Comparison of ENCODE assay signal across 16 cellular contexts in the genomic region with DNA sequence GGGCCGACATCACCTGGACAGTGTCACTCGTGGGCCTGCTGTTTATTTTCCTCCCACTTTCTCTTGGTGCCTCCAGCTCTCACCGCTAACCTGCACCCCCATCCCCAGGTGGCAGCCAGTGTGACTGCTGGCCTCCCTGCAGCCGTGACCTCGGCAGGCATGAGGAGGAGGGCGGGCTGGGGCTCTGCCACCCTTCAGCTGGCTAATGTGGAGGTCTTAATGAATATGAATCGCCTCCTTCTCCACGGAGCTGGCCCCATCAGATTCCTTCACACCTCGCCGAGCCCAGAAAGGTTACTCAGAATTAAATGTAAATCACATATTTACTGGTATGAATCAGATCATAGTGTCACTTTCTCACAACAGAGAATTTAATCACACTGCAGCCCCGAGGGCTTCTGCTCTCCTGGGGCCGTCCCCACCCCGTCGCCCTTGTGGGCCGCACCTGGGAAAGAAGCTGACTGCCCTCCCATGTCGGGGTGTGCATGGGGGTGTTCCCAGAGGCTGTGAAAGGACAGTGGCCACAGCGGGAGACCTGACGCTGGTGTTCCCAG.
DNase-seq lines count a peak whose midpoint lies in the region; ATAC-seq, FAIRE-seq and TF ChIP-seq lines count a peak whose summit lies in the region.
"Had no signal": no experiment of that assay in that cellular context is flagged by ENCODE, and none has a peak within 500 bp of the region (broad histone marks: within the 10 kb centered on the region; RNA-seq: fewer than 3 reads in every experiment).

No MANE protein-coding gene starts in this region.

- WGBS in GM12878 (ENCODE audit: insufficient coverage, insufficient replicate concordance, low lambda C conversion rate, missing lambda C conversion rate): 3% methylated on average over 18 of the region's 18 CpGs
- WGBS in gastroesophageal sphincter (ENCODE audit: low coverage in 1 of 2), 2 donors: 82% methylated on average over 10 of the region's 18 CpGs; no CpG with 5 or more reads in 1 of the 2 donors
- 45 to 53% methylated on average over 6 to 16 of the region's 18 CpGs for WGBS in esophagus squamous epithelium, 2 donors

- H3K4me2 ChIP-seq in GM12878 (ENCODE audit: control insufficient read depth, insufficient read depth): no peak overlapping the region
- H3K4me2 ChIP-seq in neural progenitor cell: no peak overlapping the region

- H3K36me3 Mint-ChIP-seq in activated CD4-positive, alpha-beta memory T cell treated with anti-CD3 and anti-CD28 coated beads for 36 hours: no peaks in the 10 kb centered on the region
- H3K36me3 Mint-ChIP-seq in activated CD4-positive, alpha-beta memory T cell treated with anti-CD3 and anti-CD28 coated beads, Interleukin-2, amount 10 ng/mL, durations not matched to agents 7 days and 5 days (ENCODE audit: low read depth): no peaks in the 10 kb centered on the region
- H3K36me3 Mint-ChIP-seq in neural progenitor cell: no peaks in the 10 kb centered on the region

- H3K9me3 ChIP-seq in GM12878 (replicated peaks; ENCODE audit: control insufficient read depth, insufficient read depth, low read length): no peaks in the 10 kb centered on the region
- no peaks in the 10 kb centered on the region for H3K9me3 ChIP-seq in neural progenitor cell (ENCODE audit: low read depth)
- no peaks in the 10 kb centered on the region for H3K9me3 ChIP-seq in gastroesophageal sphincter
- no peaks in the 10 kb centered on the region for H3K9me3 ChIP-seq in esophagus squamous epithelium
- H3K9me3 ChIP-seq: Peyer's patch, stomach had no signal

- POLR2A ChIA-PET in activated CD4-positive, alpha-beta memory T cell treated with anti-CD3 and anti-CD28 coated beads for 36 hours (lab: Charles Lee): no interaction called here
- POLR2A ChIA-PET in activated CD4-positive, alpha-beta memory T cell treated with anti-CD3 and anti-CD28 coated beads, Interleukin-2, amount 10 ng/mL, durations not matched to agents 7 days and 5 days (lab: Charles Lee): no interaction called here
- POLR2A ChIA-PET in GM12878 (lab: Charles Lee): no interaction called here

- in situ Hi-C loops in GM12878 (cut with MboI): no loop called here

- intact Hi-C loops in activated CD4-positive, alpha-beta memory T cell treated with anti-CD3 and anti-CD28 coated beads for 36 hours (cut with micrococcal nuclease): no loop called here
- intact Hi-C loops in GM12878 (cut with micrococcal nuclease; ENCODE audit: unreplicated experiment) (no loop called here), esophagus squamous epithelium (cut with DNase I) (no loop called here)

- H3K4me1 ChIP-seq in GM12878 (ENCODE audit: control insufficient read depth, insufficient read depth, low read length) (peaks cover 27% of the 10 kb centered on the region), neural progenitor cell (peaks cover 44% of the 10 kb centered on the region), gastroesophageal sphincter (peaks cover 8 to 75% (median 33%) of the 10 kb centered on the region in 3 donors), esophagus squamous epithelium (peaks cover 48 to 83% (median 54%) of the 10 kb centered on the region in 3 donors)

- TF ChIP-seq CTCF in GM12878 (IDR thresholded peaks at IDR 0.05 in 2 of 3, conservative IDR thresholded peaks at IDR 0.05 in 1 of 3; ENCODE audit: control insufficient read depth in 2 of 3, extremely low read depth in 1 of 3, insufficient read depth in 1 of 3, low read depth in 3 of 3, low read length in 3 of 3): no peak
- no peak for TF ChIP-seq CTCF in neural progenitor cell (IDR thresholded peaks at IDR 0.05)
- TF ChIP-seq CTCF in gastroesophageal sphincter (IDR thresholded peaks at IDR 0.05): no peak
- no peak for TF ChIP-seq CTCF in esophagus squamous epithelium (IDR thresholded peaks at IDR 0.05)

- H3K4me3 ChIP-seq in GM12878 (no peak overlapping the region), neural progenitor cell (no peak overlapping the region), gastroesophageal sphincter (no peak overlapping the region), esophagus squamous epithelium (no peak overlapping the region)
- H3K4me3 ChIP-seq: dorsolateral prefrontal cortex, Peyer's patch, stomach had no signal

- ATAC-seq in HG02610 (IDR thresholded peaks at IDR 0.05; ENCODE audit: unreplicated experiment): peak; percentile 50
- peak; percentile 42 for ATAC-seq in GM12878
- ATAC-seq in gastroesophageal sphincter: no peak

- H3K9me3 Mint-ChIP-seq in activated CD4-positive, alpha-beta memory T cell treated with anti-CD3 and anti-CD28 coated beads for 36 hours: no peaks in the 10 kb centered on the region
- H3K9me3 Mint-ChIP-seq in activated CD4-positive, alpha-beta memory T cell treated with anti-CD3 and anti-CD28 coated beads, Interleukin-2, amount 10 ng/mL, durations not matched to agents 7 days and 5 days: no peaks in the 10 kb centered on the region
- H3K9me3 Mint-ChIP-seq in neural progenitor cell: peaks cover 2% of the 10 kb centered on the region

- 0 out of 2 replicates have a peak, but pooled peaks have one; percentile 1 for TF ChIP-seq RAD21 in GM12878 (IDR thresholded peaks at IDR 0.05; ENCODE audit: insufficient read depth, low read depth, low read length)

- H3K36me3 ChIP-seq in GM12878 (ENCODE audit: control insufficient read depth in 2 of 2, insufficient read depth in 2 of 2, low read length in 1 of 2) (no peaks in the 10 kb centered on the region), neural progenitor cell (no peaks in the 10 kb centered on the region), gastroesophageal sphincter (no peaks in the 10 kb centered on the region), esophagus squamous epithelium (no peaks in the 10 kb centered on the region)
- H3K36me3 ChIP-seq: Peyer's patch, stomach had no signal

- H3K27me3 ChIP-seq in GM12878 (replicated peaks in 1 of 2; ENCODE audit: control insufficient read depth in 2 of 2, insufficient read depth in 2 of 2, low read length in 1 of 2) (no peaks in the 10 kb centered on the region; a peak in 2 of 4 replicates), neural progenitor cell (no peaks in the 10 kb centered on the region), gastroesophageal sphincter (no peaks in the 10 kb centered on the region), esophagus squamous epithelium (peaks cover 0 to 7% (median 0%) of the 10 kb centered on the region in 4 donors)
- H3K27me3 ChIP-seq: Peyer's patch, stomach had no signal

- H4K20me1 ChIP-seq in GM12878 (ENCODE audit: control insufficient read depth, insufficient read depth) (no peaks in the 10 kb centered on the region), neural progenitor cell (ENCODE audit: low read depth) (no peaks in the 10 kb centered on the region)

- peaks cover 20% of the 10 kb centered on the region for H3K27me3 Mint-ChIP-seq in activated CD4-positive, alpha-beta memory T cell treated with anti-CD3 and anti-CD28 coated beads for 36 hours
- H3K27me3 Mint-ChIP-seq in activated CD4-positive, alpha-beta memory T cell treated with anti-CD3 and anti-CD28 coated beads, Interleukin-2, amount 10 ng/mL, durations not matched to agents 7 days and 5 days: peaks cover 30% of the 10 kb centered on the region
- H3K27me3 Mint-ChIP-seq in neural progenitor cell (ENCODE audit: insufficient read depth, low read depth): peaks cover 22% of the 10 kb centered on the region

- peaks cover 11% of the 10 kb centered on the region for H3K4me1 Mint-ChIP-seq in activated CD4-positive, alpha-beta memory T cell treated with anti-CD3 and anti-CD28 coated beads for 36 hours (ENCODE audit: low read depth)
- peaks cover 3% of the 10 kb centered on the region for H3K4me1 Mint-ChIP-seq in activated CD4-positive, alpha-beta memory T cell treated with anti-CD3 and anti-CD28 coated beads, Interleukin-2, amount 10 ng/mL, durations not matched to agents 7 days and 5 days
- H3K4me1 Mint-ChIP-seq in neural progenitor cell: peaks cover 94% of the 10 kb centered on the region

- H3K27ac ChIP-seq in GM12878 (ENCODE audit: control insufficient read depth, insufficient read depth) (no peak overlapping the region), neural progenitor cell (no peak overlapping the region), gastroesophageal sphincter (no peak overlapping the region), esophagus squamous epithelium (no peak overlapping the region)
- H3K27ac ChIP-seq: dorsolateral prefrontal cortex, stomach had no signal

- H3K9ac ChIP-seq in GM12878 (ENCODE audit: control insufficient read depth, insufficient read depth, low read length) (no peak overlapping the region), neural progenitor cell (no peak overlapping the region)

- H3K79me2 ChIP-seq in GM12878 (ENCODE audit: control insufficient read depth, insufficient read depth, low read length) (no peaks in the 10 kb centered on the region), neural progenitor cell (ENCODE audit: low read depth) (no peaks in the 10 kb centered on the region)

- no peak for FAIRE-seq in GM12878 (lab: Jason Lieb, UNC)
- FAIRE-seq: D721Med, H54 had no signal

- no peak overlapping the region for H3K27ac Mint-ChIP-seq in activated CD4-positive, alpha-beta memory T cell treated with anti-CD3 and anti-CD28 coated beads for 36 hours
- H3K27ac Mint-ChIP-seq in activated CD4-positive, alpha-beta memory T cell treated with anti-CD3 and anti-CD28 coated beads, Interleukin-2, amount 10 ng/mL, durations not matched to agents 7 days and 5 days: no peak overlapping the region
- peak overlapping the region; percentile 54 for H3K27ac Mint-ChIP-seq in neural progenitor cell

- no TSS peak for BruUV-seq in GM12878 (replicated peaks; lab: Mats Ljungman, UMichigan)

- no peak for TF ChIP-seq POLR2A in GM12878 (IDR thresholded peaks at IDR 0.05; ENCODE audit: low read depth, low read length)
- TF ChIP-seq POLR2A in gastroesophageal sphincter (IDR thresholded peaks at IDR 0.05): no peak
- no peak for TF ChIP-seq POLR2A in esophagus squamous epithelium (IDR thresholded peaks at IDR 0.05)
- no peak for TF ChIP-seq POLR2A in erythroblast (IDR thresholded peaks at IDR 0.05; ENCODE audit: low read length)

- CTCF ChIA-PET in activated CD4-positive, alpha-beta memory T cell treated with anti-CD3 and anti-CD28 coated beads for 36 hours (lab: Charles Lee): no interaction called here
- CTCF ChIA-PET in activated CD4-positive, alpha-beta memory T cell treated with anti-CD3 and anti-CD28 coated beads, Interleukin-2, amount 10 ng/mL, durations not matched to agents 7 days and 5 days (lab: Charles Lee): no interaction called here
- CTCF ChIA-PET in GM12878 (lab: Yijun Ruan, JAX): interaction anchor here (1.0 to 1.7 kb wide), 7 partner anchors 7 to 198 kb away, joined by 3 to 7 read pairs (median 3); no protein-coding TSS in a partner anchor

- no peak overlapping the region for H3K4me3 Mint-ChIP-seq in activated CD4-positive, alpha-beta memory T cell treated with anti-CD3 and anti-CD28 coated beads for 36 hours
- H3K4me3 Mint-ChIP-seq in activated CD4-positive, alpha-beta memory T cell treated with anti-CD3 and anti-CD28 coated beads, Interleukin-2, amount 10 ng/mL, durations not matched to agents 7 days and 5 days: no peak overlapping the region
- peak overlapping the region; percentile 16 for H3K4me3 Mint-ChIP-seq in neural progenitor cell

- TF ChIP-seq EP300 in GM12878 (IDR thresholded peaks at IDR 0.05; ENCODE audit: borderline replicate concordance in 1 of 2, control insufficient read depth in 1 of 2, low read depth in 2 of 2, low read length in 2 of 2): no peak
- no peak for TF ChIP-seq EP300 in gastroesophageal sphincter (IDR thresholded peaks at IDR 0.05)

- DNase-seq in activated CD4-positive, alpha-beta memory T cell treated with anti-CD3 and anti-CD28 coated beads for 36 hours: peak; percentile 29
- no peak for DNase-seq in activated CD4-positive, alpha-beta memory T cell treated with anti-CD3 and anti-CD28 coated beads, Interleukin-2, amount 10 ng/mL, durations not matched to agents 7 days and 5 days
- DNase-seq in GM12878 (ENCODE audit: low read depth, low spot score) (no peak), neural progenitor cell (ENCODE audit: low spot score) (no peak), esophagus squamous epithelium (lab: John Stamatoyannopoulos, UW) (no peak), erythroblast (lab: John Stamatoyannopoulos, UW) (no peak)
- DNase-seq: dorsolateral prefrontal cortex, NCI-H510A, occipital lobe, stomach, T-helper 1 cell had no signal

- H2AFZ ChIP-seq in GM12878 (ENCODE audit: control insufficient read depth, low read depth, low read length) (no peak overlapping the region), neural progenitor cell (replicated peaks) (no peak overlapping the region)

- SMC1A ChIA-PET in GM12878 (lab: Charles Lee; ENCODE audit: uncharacterized antibody, unreplicated experiment): interaction anchor here (0.9 to 1.8 kb wide), 10 partner anchors 9 to 233 kb away, joined by 3 to 7 read pairs (median 4); no protein-coding TSS in a partner anchor

- RAD21 ChIA-PET in GM12878 (lab: Charles Lee; ENCODE audit: unreplicated experiment): interaction anchor here (0.9 to 2.2 kb wide), 5 partner anchors 22 to 246 kb away, joined by 3 to 5 read pairs (median 4); a partner anchor contains a TSS

- peaks cover 5% of the 10 kb centered on the region for H3F3A ChIP-seq in neural progenitor cell (ENCODE audit: low read depth)
